Comparison of ENCODE assay signal across 9 cellular contexts in the genomic region with DNA sequence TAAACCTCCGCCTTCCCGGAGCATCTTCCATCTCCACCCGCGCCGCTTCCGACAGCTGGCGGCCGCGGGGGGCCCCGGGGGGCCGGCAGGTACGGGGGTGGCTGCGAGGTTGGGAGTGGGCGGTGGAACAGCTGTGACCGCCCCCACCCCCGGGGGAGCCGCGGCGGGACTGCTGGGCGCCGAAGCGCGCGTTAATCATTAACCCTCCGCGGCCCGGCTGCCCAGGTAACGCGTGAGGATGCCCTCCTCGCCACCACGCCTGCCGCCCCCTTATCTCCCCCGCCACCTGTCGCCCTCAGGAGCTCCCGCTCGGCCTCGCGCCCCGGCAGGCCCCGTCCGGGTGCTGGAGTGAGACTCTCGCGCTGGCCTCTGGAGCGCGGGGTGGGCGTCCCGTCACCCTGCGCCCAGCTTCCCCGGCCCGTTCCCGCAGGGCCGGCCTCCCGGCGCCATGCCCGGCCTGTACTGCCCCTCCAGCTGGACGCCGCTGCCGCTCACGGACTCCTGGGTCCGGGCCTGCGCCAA. TPM values are rescaled to one million over a fixed set of nuclear protein-coding genes. Genes with fewer than 3 reads are reported as not detected.
DNase-seq lines count a peak whose midpoint lies in the region; ATAC-seq and TF ChIP-seq lines count a peak whose summit lies in the region.
"Had no signal": no experiment of that assay in that cellular context is flagged by ENCODE, and none has a peak within 500 bp of the region (broad histone marks: within the 10 kb centered on the region; RNA-seq: fewer than 3 reads in every experiment).

No MANE protein-coding gene starts in this region.

- no peak overlapping the region for H3K27ac Mint-ChIP-seq in activated T-cell treated with anti-CD3 and anti-CD28 coated beads, Interleukin-2, amount 50 U/mL, for 72 hours

- H3K4me3 Mint-ChIP-seq in activated T-cell treated with anti-CD3 and anti-CD28 coated beads, Interleukin-2, amount 50 U/mL, for 72 hours: peak overlapping the region; percentile 14 to 29

- H3K4me1 ChIP-seq in right lobe of liver: peaks cover 0 to 18% (median 3%) of the 10 kb centered on the region in 4 donors

- H3K36me3 ChIP-seq in right lobe of liver: no peaks in the 10 kb centered on the region

- TF ChIP-seq POLR2A in right lobe of liver (IDR thresholded peaks at IDR 0.05): no peak

- TF ChIP-seq CTCF in 22Rv1 (IDR thresholded peaks at IDR 0.05): no peak
- TF ChIP-seq CTCF in right lobe of liver (IDR thresholded peaks at IDR 0.05): no peak

- no peaks in the 10 kb centered on the region for H3K9me3 ChIP-seq in right lobe of liver

- H3K27me3 Mint-ChIP-seq in activated T-cell treated with anti-CD3 and anti-CD28 coated beads, Interleukin-2, amount 50 U/mL, for 72 hours (ENCODE audit: low read depth): peaks cover 56% of the 10 kb centered on the region

- no peaks in the 10 kb centered on the region for H3K36me3 Mint-ChIP-seq in activated T-cell treated with anti-CD3 and anti-CD28 coated beads, Interleukin-2, amount 50 U/mL, for 72 hours (ENCODE audit: insufficient read depth in 2 of 2)

- no peaks in the 10 kb centered on the region for H3K9me3 Mint-ChIP-seq in activated T-cell treated with anti-CD3 and anti-CD28 coated beads, Interleukin-2, amount 50 U/mL, for 72 hours

- DNase-seq in activated T-cell treated with anti-CD3 and anti-CD28 coated beads, Interleukin-2, amount 50 U/mL, for 72 hours: no peak
- no peak for DNase-seq in right lobe of liver
- no peak for DNase-seq in activated CD4-positive, alpha-beta T cell treated with anti-CD3 and anti-CD28 coated beads for 1 hour

- peak; percentile 8 for ATAC-seq in GM21381 (IDR thresholded peaks at IDR 0.05; ENCODE audit: unreplicated experiment)
- ATAC-seq in activated T-cell treated with anti-CD3 and anti-CD28 coated beads, Interleukin-2, amount 50 U/mL, for 72 hours (replicated peaks in 1 of 2): no peak
- peak in 3 of 4 donors; percentile 7 to 62 (median 28) for ATAC-seq in right lobe of liver
- ATAC-seq in activated CD4-positive, CD25-positive, alpha-beta regulatory T cell treated with anti-CD3 and anti-CD28 coated beads, Interleukin-2, amount 50 U/mL, for 24 hours: no peak
- no peak for ATAC-seq in HG03095 (IDR thresholded peaks at IDR 0.05; ENCODE audit: unreplicated experiment)
- no peak for ATAC-seq in HG02623 (IDR thresholded peaks at IDR 0.05; ENCODE audit: unreplicated experiment)

- H3K4me1 Mint-ChIP-seq in activated T-cell treated with anti-CD3 and anti-CD28 coated beads, Interleukin-2, amount 50 U/mL, for 72 hours (ENCODE audit: low read depth): peaks cover 5% of the 10 kb centered on the region

- H3K27ac ChIP-seq in 22Rv1 (peak overlapping the region; percentile 90), right lobe of liver (no peak overlapping the region)

- peaks cover 0 to 24% of the 10 kb centered on the region in 2 donors for H3K27me3 ChIP-seq in right lobe of liver

- intact Hi-C loops in right lobe of liver (cut with DNase I): no loop called here

- H3K4me3 ChIP-seq in right lobe of liver: peak overlapping the region; percentile 3 to 23 (median 18)

- 3% methylated on average over 5 of the region's 61 CpGs for WGBS in right lobe of liver (ENCODE audit: insufficient coverage, low coverage, low lambda C conversion rate, missing lambda C conversion rate)

RNA-seq across cellular contexts. Expression of a gene that starts 0.8 kb away (rescaled TPM):
- total RNA-seq in activated T-cell treated with anti-CD3 and anti-CD28 coated beads, Interleukin-2, amount 50 U/mL, for 72 hours: under 1 TPM in 1 of 2 donors, not detected in 1; 0.07 TPM
- total RNA-seq in right lobe of liver: under 1 TPM in 3 of 6 experiments, not detected in 3; 0.21 to 0.59 (median 0.25) TPM
- total RNA-seq: skeletal muscle tissue had no signal

RNA-seq across cellular contexts. Expression of a gene that starts 18.6 kb away (rescaled TPM):
- total RNA-seq in activated T-cell treated with anti-CD3 and anti-CD28 coated beads, Interleukin-2, amount 50 U/mL, for 72 hours: 10 to 100 TPM; 22.7 to 26.3 TPM
- total RNA-seq in right lobe of liver: 100 to 1,000 TPM in 2 of 6 experiments, 10 to 100 TPM in 4; 29.3 to 130 (median 35.5) TPM

RNA-seq across cellular contexts. Expression of a gene that starts 19.3 kb away (rescaled TPM):
- total RNA-seq in activated T-cell treated with anti-CD3 and anti-CD28 coated beads, Interleukin-2, amount 50 U/mL, for 72 hours: 1 to 10 TPM; 3.5 to 3.6 TPM
- 10 to 100 TPM in 2 of 6 experiments, 1 to 10 TPM in 4; 4.9 to 19.4 (median 7.1) TPM for total RNA-seq in right lobe of liver

RNA-seq across cellular contexts. Expression of a gene that starts 31.2 kb away (rescaled TPM):
- under 1 TPM; 0.24 to 0.35 TPM for total RNA-seq in activated T-cell treated with anti-CD3 and anti-CD28 coated beads, Interleukin-2, amount 50 U/mL, for 72 hours
- total RNA-seq in right lobe of liver: under 1 TPM in 3 of 6 experiments, not detected in 3; 0.21 to 0.42 (median 0.24) TPM
- total RNA-seq: skeletal muscle tissue had no signal

RNA-seq across cellular contexts. Expression of a gene that starts 44.1 kb away (rescaled TPM):
- total RNA-seq in activated T-cell treated with anti-CD3 and anti-CD28 coated beads, Interleukin-2, amount 50 U/mL, for 72 hours: 10 to 100 TPM; 70.8 to 71.6 TPM
- 10 to 100 TPM; 33.7 to 40.6 (median 38.5) TPM for total RNA-seq in right lobe of liver

Comparison
In these comparisons a context has a peak if more than half of its experiments do, and no peak if none do; other contexts are left out.
1. ATAC-seq: peak in GM21381 (single experiment) and right lobe of liver (3 of 4); none in activated T-cell treated with anti-CD3 and anti-CD28 coated beads, Interleukin-2, amount 50 U/mL, for 72 hours (0 of 2), activated CD4-positive, CD25-positive, alpha-beta regulatory T cell treated with anti-CD3 and anti-CD28 coated beads, Interleukin-2, amount 50 U/mL, for 24 hours (0 of 2), HG03095 (single experiment) and HG02623 (single experiment).